ENCODE assay signal across 29 cellular contexts in genomic region chr1:111705841-111706240, GRCh38. TPM values are rescaled to one million over a fixed set of nuclear protein-coding genes. Genes with fewer than 3 reads are reported as not detected.
DNase-seq lines count a peak whose midpoint lies in the region; ATAC-seq and TF ChIP-seq lines count a peak whose summit lies in the region.
"Had no signal": no experiment of that assay in that cellular context is flagged by ENCODE, and none has a peak within 500 bp of the region (broad histone marks: within the 10 kb centered on the region; RNA-seq: fewer than 3 reads in every experiment).

No MANE protein-coding gene starts in this region.

- no peak overlapping the region for H2BK5ac ChIP-seq in H9 (ENCODE audit: insufficient read length, low read length)

- no peak overlapping the region for H3K4me2 ChIP-seq in H9 (ENCODE audit: insufficient read depth, insufficient read length, low read length)

- WGBS in H9 (ENCODE audit: extremely low coverage, insufficient read length, low lambda C conversion rate): no CpG with 5 or more reads among the region's 3 CpGs

- no peak overlapping the region for H4K8ac ChIP-seq in H9 (replicated peaks; ENCODE audit: insufficient read length, low read depth, low read length)

- peak overlapping the region; percentile 37 for H3K27ac Mint-ChIP-seq in activated CD4-positive, alpha-beta T cell treated with anti-CD3 and anti-CD28 coated beads for 36 hours
- peak overlapping the region in 2 of 3 experiments; percentile 73 to 74; a peak in 2 of 7 replicates for H3K27ac Mint-ChIP-seq in H9
- H3K27ac Mint-ChIP-seq in activated naive CD8-positive, alpha-beta T cell treated with anti-CD3 and anti-CD28 coated beads, Interleukin-2, amount 50 U/mL, for 24 hours: peak overlapping the region; percentile 12
- peak overlapping the region in 9 of 10 donors; percentile 1 to 82 (median 63) for H3K27ac Mint-ChIP-seq in naive thymus-derived CD8-positive, alpha-beta T cell
- H3K27ac Mint-ChIP-seq: activated naive CD4-positive, alpha-beta T cell treated with anti-CD3 and anti-CD28 coated beads for 36 hours; dendritic cell treated with granulocyte-macrophage colony-stimulating factor and Interleukin-4, amounts not matched to agents 40 ng/mL and 50 ng/mL, for 4 days; endodermal cell had no signal

- no peak for ATAC-seq in activated CD4-positive, alpha-beta T cell treated with anti-CD3 and anti-CD28 coated beads for 36 hours
- ATAC-seq in activated naive CD8-positive, alpha-beta T cell treated with anti-CD3 and anti-CD28 coated beads, Interleukin-2, amount 50 U/mL, for 24 hours: no peak
- no peak for ATAC-seq in naive thymus-derived CD8-positive, alpha-beta T cell
- ATAC-seq: esophagus mucosa, left lung, natural killer cell had no signal

- H3K27ac ChIP-seq in H9 (ENCODE audit: insufficient read length, low read depth, low read length): no peak overlapping the region
- H3K27ac ChIP-seq in caudate nucleus (ENCODE audit: low read depth, low read length): no peak overlapping the region
- H3K27ac ChIP-seq: left lung, ovary, thyroid gland had no signal

- H4K20me1 ChIP-seq in H9 (ENCODE audit: control insufficient read depth, insufficient read depth, insufficient read length): no peaks in the 10 kb centered on the region

- no peaks in the 10 kb centered on the region for H3K27me3 ChIP-seq in H9 (ENCODE audit: insufficient read depth, low read length)
- H3K27me3 ChIP-seq: left lung, ovary, stomach, thyroid gland had no signal

- no peaks in the 10 kb centered on the region for H3K79me1 ChIP-seq in H9 (ENCODE audit: insufficient read depth, low read depth, low read length, poor library complexity, severe bottlenecking)

- no peak overlapping the region for H3K9ac ChIP-seq in H9 (ENCODE audit: extremely low read depth, insufficient read length, low read length)

- no peak overlapping the region for H2AK5ac ChIP-seq in H9 (ENCODE audit: insufficient read length, low read length)

- no peaks in the 10 kb centered on the region for H3K9me3 ChIP-seq in H9 (ENCODE audit: control insufficient read depth, low read depth, low read length)
- H3K9me3 ChIP-seq: left lung, ovary, stomach, thyroid gland had no signal

- H2BK120ac ChIP-seq in H9 (ENCODE audit: low read depth, low read length, poor library complexity, severe bottlenecking): no peak overlapping the region

- H3K23me2 ChIP-seq in H9 (ENCODE audit: insufficient read length, low read depth, low read length, poor library complexity, severe bottlenecking): no peaks in the 10 kb centered on the region

- H3K9me3 Mint-ChIP-seq in activated CD4-positive, alpha-beta T cell treated with anti-CD3 and anti-CD28 coated beads for 36 hours (ENCODE audit: low read depth): no peaks in the 10 kb centered on the region
- no peaks in the 10 kb centered on the region for H3K9me3 Mint-ChIP-seq in H9
- H3K9me3 Mint-ChIP-seq in activated naive CD8-positive, alpha-beta T cell treated with anti-CD3 and anti-CD28 coated beads, Interleukin-2, amount 50 U/mL, for 24 hours: no peaks in the 10 kb centered on the region
- no peaks in the 10 kb centered on the region for H3K9me3 Mint-ChIP-seq in naive thymus-derived CD8-positive, alpha-beta T cell
- H3K9me3 Mint-ChIP-seq: activated naive CD4-positive, alpha-beta T cell treated with anti-CD3 and anti-CD28 coated beads for 36 hours; dendritic cell treated with granulocyte-macrophage colony-stimulating factor and Interleukin-4, amounts not matched to agents 40 ng/mL and 50 ng/mL, for 4 days; endodermal cell; natural killer cell had no signal

- H3K4me1 Mint-ChIP-seq in activated CD4-positive, alpha-beta T cell treated with anti-CD3 and anti-CD28 coated beads for 36 hours: peaks cover 45% of the 10 kb centered on the region
- H3K4me1 Mint-ChIP-seq in H9: no peaks in the 10 kb centered on the region
- peaks cover 30% of the 10 kb centered on the region for H3K4me1 Mint-ChIP-seq in activated naive CD8-positive, alpha-beta T cell treated with anti-CD3 and anti-CD28 coated beads, Interleukin-2, amount 50 U/mL, for 24 hours
- peaks cover 2 to 8% (median 3%) of the 10 kb centered on the region in 4 donors for H3K4me1 Mint-ChIP-seq in naive thymus-derived CD8-positive, alpha-beta T cell
- H3K4me1 Mint-ChIP-seq: endodermal cell had no signal

- H4K5ac ChIP-seq in H9 (ENCODE audit: insufficient read length, low read depth, low read length): no peak overlapping the region

- no peak overlapping the region for H3K56ac ChIP-seq in H9 (ENCODE audit: insufficient read length, low read depth, low read length)

- no peak overlapping the region for H4K91ac ChIP-seq in H9 (ENCODE audit: insufficient read length, low read depth, low read length)

- POLR2A ChIA-PET in activated CD4-positive, alpha-beta T cell treated with anti-CD3 and anti-CD28 coated beads for 36 hours (lab: Charles Lee): interaction anchor here (1.0 kb wide), 1 partner anchor 519 kb away, joined by 3 read pairs; no protein-coding TSS in a partner anchor
- POLR2A ChIA-PET in naive thymus-derived CD8-positive, alpha-beta T cell (lab: Charles Lee): no interaction called here

- no peak overlapping the region for H2BK12ac ChIP-seq in H9 (ENCODE audit: insufficient read length, low read depth, low read length)

- H3K27me3 Mint-ChIP-seq in activated CD4-positive, alpha-beta T cell treated with anti-CD3 and anti-CD28 coated beads for 36 hours: no peaks in the 10 kb centered on the region
- H3K27me3 Mint-ChIP-seq in H9 (ENCODE audit: low read depth): no peaks in the 10 kb centered on the region
- H3K27me3 Mint-ChIP-seq in activated naive CD8-positive, alpha-beta T cell treated with anti-CD3 and anti-CD28 coated beads, Interleukin-2, amount 50 U/mL, for 24 hours: no peaks in the 10 kb centered on the region
- H3K27me3 Mint-ChIP-seq in naive thymus-derived CD8-positive, alpha-beta T cell: no peaks in the 10 kb centered on the region
- H3K27me3 Mint-ChIP-seq: dendritic cell treated with granulocyte-macrophage colony-stimulating factor and Interleukin-4, amounts not matched to agents 40 ng/mL and 50 ng/mL, for 4 days had no signal

- intact Hi-C loops in activated CD4-positive, alpha-beta T cell treated with anti-CD3 and anti-CD28 coated beads for 36 hours (cut with DNase I, micrococcal nuclease): no loop called here

- no peak overlapping the region for H3K23ac ChIP-seq in H9 (ENCODE audit: insufficient read length, low read depth, low read length)

- CTCF ChIA-PET in activated CD4-positive, alpha-beta T cell treated with anti-CD3 and anti-CD28 coated beads for 36 hours (lab: Charles Lee): interaction anchor here (0.7 to 2.3 kb wide), 2 partner anchors 16 to 41 kb away, joined by 3 to 6 read pairs; no protein-coding TSS in a partner anchor

- peaks cover 53% of the 10 kb centered on the region for H3K36me3 Mint-ChIP-seq in activated CD4-positive, alpha-beta T cell treated with anti-CD3 and anti-CD28 coated beads for 36 hours (ENCODE audit: low read depth)
- peaks cover 5 to 35% (median 33%) of the 10 kb centered on the region in 3 experiments for H3K36me3 Mint-ChIP-seq in H9 (ENCODE audit: insufficient read depth in 1 of 3, low read depth in 3 of 3)
- peaks cover 51% of the 10 kb centered on the region for H3K36me3 Mint-ChIP-seq in activated naive CD8-positive, alpha-beta T cell treated with anti-CD3 and anti-CD28 coated beads, Interleukin-2, amount 50 U/mL, for 24 hours (ENCODE audit: low read depth)
- peaks cover 0 to 93% (median 12%) of the 10 kb centered on the region in 3 donors for H3K36me3 Mint-ChIP-seq in naive thymus-derived CD8-positive, alpha-beta T cell

- no peaks in the 10 kb centered on the region for H3K4me1 ChIP-seq in H9 (ENCODE audit: insufficient read depth, low read length)
- H3K4me1 ChIP-seq: thyroid gland had no signal

- no peak overlapping the region for H3K4ac ChIP-seq in H9 (ENCODE audit: low read depth, low read length)

- H2BK15ac ChIP-seq in H9 (ENCODE audit: low read depth, low read length): no peak overlapping the region

- H3K79me2 ChIP-seq in H9 (ENCODE audit: insufficient read depth, low read length): no peaks in the 10 kb centered on the region

- no peak for TF ChIP-seq CTCF in H9 (conservative IDR thresholded peaks at IDR 0.05)

- DNase-seq in activated CD4-positive, alpha-beta T cell treated with anti-CD3 and anti-CD28 coated beads for 36 hours: no peak
- no peak for DNase-seq in activated CD4-positive, alpha-beta T cell treated with anti-CD3 and anti-CD28 coated beads, Interleukin-2, amount 50 U/mL, for 4 hours
- DNase-seq in H9 (no peak), SK-N-DZ (ENCODE audit: low spot score) (no peak), SW480 (ENCODE audit: low spot score) (no peak), caudate nucleus (lab: John Stamatoyannopoulos, UW) (no peak)
- DNase-seq in activated naive CD8-positive, alpha-beta T cell treated with anti-CD3 and anti-CD28 coated beads, Interleukin-2, amount 50 U/mL, for 24 hours: no peak
- no peak for DNase-seq in naive thymus-derived CD8-positive, alpha-beta T cell
- DNase-seq: 8988T; activated CD4-positive, CD25-positive, alpha-beta regulatory T cell; activated CD8-positive, alpha-beta memory T cell treated with anti-CD3 and anti-CD28 coated beads for 24 hours; activated naive CD4-positive, alpha-beta T cell treated with anti-CD3 and anti-CD28 coated beads for 36 hours; central memory CD4-positive, alpha-beta T cell; endodermal cell; GOT3; left lung; midbrain; natural killer cell; NCI-H1105; NCI-H1930; NCI-H526; ovary; retina; SHP77 treated with DMSO at 0.1 percent for 48 hours; stomach; SW 1271; thyroid gland had no signal

- H2AFZ ChIP-seq in H9 (ENCODE audit: low read length): no peak overlapping the region

- no peak overlapping the region for H2BK20ac ChIP-seq in H9 (ENCODE audit: low read depth, low read length, poor library complexity, severe bottlenecking)

- no peak overlapping the region for H3K14ac ChIP-seq in H9 (ENCODE audit: insufficient read depth, low read length)

- H3T11ph ChIP-seq in H9 (ENCODE audit: low read length): no peak overlapping the region

- no peak overlapping the region for H3K4me3 Mint-ChIP-seq in activated CD4-positive, alpha-beta T cell treated with anti-CD3 and anti-CD28 coated beads for 36 hours
- no peak overlapping the region for H3K4me3 Mint-ChIP-seq in H9
- H3K4me3 Mint-ChIP-seq in activated naive CD8-positive, alpha-beta T cell treated with anti-CD3 and anti-CD28 coated beads, Interleukin-2, amount 50 U/mL, for 24 hours: no peak overlapping the region
- no peak overlapping the region for H3K4me3 Mint-ChIP-seq in naive thymus-derived CD8-positive, alpha-beta T cell
- H3K4me3 Mint-ChIP-seq: activated naive CD4-positive, alpha-beta T cell treated with anti-CD3 and anti-CD28 coated beads for 36 hours; dendritic cell treated with granulocyte-macrophage colony-stimulating factor and Interleukin-4, amounts not matched to agents 40 ng/mL and 50 ng/mL, for 4 days; endodermal cell; natural killer cell had no signal

- H3K18ac ChIP-seq in H9 (ENCODE audit: insufficient read length, low read depth, low read length): no peak overlapping the region

RNA-seq across cellular contexts. Expression of gene INKA2, which starts 33.4 kb away (rescaled TPM):
- under 1 TPM; 0.25 to 0.49 TPM for total RNA-seq in activated CD4-positive, alpha-beta T cell treated with anti-CD3 and anti-CD28 coated beads for 36 hours
- total RNA-seq in H9 (2021): 11.9 and 12.3 TPM in 2 replicates
- under 1 TPM; 0.70 to 0.77 TPM for total RNA-seq in naive thymus-derived CD8-positive, alpha-beta T cell
- polyA plus RNA-seq in naive thymus-derived CD8-positive, alpha-beta T cell: not detected
- 14.0 TPM in 2 replicates for polyA plus RNA-seq in SK-N-DZ (2014; cell fraction: cytosol; rRNA removed)
- 9.7 and 10.8 TPM in 2 replicates for polyA plus RNA-seq in SK-N-DZ (2014; cell fraction: nucleus; rRNA removed)

RNA-seq across cellular contexts. Expression of gene DDX20, which starts 49.9 kb away (rescaled TPM):
- 10 to 100 TPM; 13.5 to 13.6 TPM for total RNA-seq in activated CD4-positive, alpha-beta T cell treated with anti-CD3 and anti-CD28 coated beads for 36 hours
- 38.0 and 38.3 TPM in 2 replicates for total RNA-seq in H9 (2021)
- 10 to 100 TPM; 18.9 to 24.2 TPM for total RNA-seq in naive thymus-derived CD8-positive, alpha-beta T cell
- 10 to 100 TPM in 2 of 3 donors, 1 to 10 TPM in 1; 8.0 to 12.7 (median 10.0) TPM for polyA plus RNA-seq in naive thymus-derived CD8-positive, alpha-beta T cell
- 21.3 and 24.3 TPM in 2 replicates for polyA plus RNA-seq in SK-N-DZ (2014; cell fraction: cytosol; rRNA removed)
- 40.4 and 50.3 TPM in 2 replicates for polyA plus RNA-seq in SK-N-DZ (2014; cell fraction: nucleus; rRNA removed)

Comparison
In these comparisons a context has a peak if more than half of its experiments do, and no peak if none do; other contexts are left out.
1. H3K27ac Mint-ChIP-seq: peak in every context shown above with its lines; median percentile 74 in H9; 63 in naive thymus-derived CD8-positive, alpha-beta T cell; 37 in activated CD4-positive, alpha-beta T cell treated with anti-CD3 and anti-CD28 coated beads for 36 hours; 12 in activated naive CD8-positive, alpha-beta T cell treated with anti-CD3 and anti-CD28 coated beads, Interleukin-2, amount 50 U/mL, for 24 hours.